18 cellular contexts compared by ENCODE assay signal in genomic region chr10:62710182-62710581, GRCh38.
DNase-seq lines count a peak whose midpoint lies in the region; ATAC-seq and TF ChIP-seq lines count a peak whose summit lies in the region.
"Had no signal": no experiment of that assay in that cellular context is flagged by ENCODE, and none has a peak within 500 bp of the region (broad histone marks: within the 10 kb centered on the region; RNA-seq: fewer than 3 reads in every experiment).

No MANE protein-coding gene starts in this region.

- ATAC-seq in GM18909 (IDR thresholded peaks at IDR 0.05; ENCODE audit: poor library complexity, unreplicated experiment) (peak; percentile 59), HG02678 (IDR thresholded peaks at IDR 0.05; ENCODE audit: unreplicated experiment) (peak; percentile 49)
- ATAC-seq: psoas muscle had no signal

- no peaks in the 10 kb centered on the region for H3K36me3 Mint-ChIP-seq in type B pancreatic cell

- H3K4me3 Mint-ChIP-seq in type B pancreatic cell: no peak overlapping the region
- H3K4me3 Mint-ChIP-seq: activated CD4-positive, alpha-beta T cell treated with anti-CD3 and anti-CD28 coated beads, Interleukin-2, amount 10 ng/mL, durations not matched to agents 24 days and 14 days; activated naive CD4-positive, alpha-beta T cell treated with anti-CD3 and anti-CD28 coated beads, Interleukin-2, amount 50 U/mL, for 24 hours; nephron progenitor cell had no signal

- H3K27ac Mint-ChIP-seq in type B pancreatic cell: no peak overlapping the region
- H3K27ac Mint-ChIP-seq: activated CD4-positive, alpha-beta T cell treated with anti-CD3 and anti-CD28 coated beads, Interleukin-2, amount 10 ng/mL, durations not matched to agents 24 days and 14 days; activated naive CD4-positive, alpha-beta T cell treated with anti-CD3 and anti-CD28 coated beads, Interleukin-2, amount 50 U/mL, for 24 hours; nephron progenitor cell had no signal

- H3K9me3 Mint-ChIP-seq in type B pancreatic cell: no peaks in the 10 kb centered on the region

- H3K27me3 Mint-ChIP-seq in type B pancreatic cell: peaks cover 24% of the 10 kb centered on the region
- H3K27me3 Mint-ChIP-seq: activated naive CD4-positive, alpha-beta T cell treated with anti-CD3 and anti-CD28 coated beads, Interleukin-2, amount 50 U/mL, for 24 hours had no signal

- no peaks in the 10 kb centered on the region for H3K4me1 Mint-ChIP-seq in type B pancreatic cell (ENCODE audit: unreplicated experiment)
- H3K4me1 Mint-ChIP-seq: nephron progenitor cell had no signal

- DNase-seq in MV-4-11 (lab: John Stamatoyannopoulos, UW) (peak; percentile 91), pons (ENCODE audit: low spot score) (peak; percentile 12), globus pallidus (ENCODE audit: low spot score) (no peak), type B pancreatic cell (ENCODE audit: extremely low spot score, unreplicated experiment) (no peak), GM19240 (ENCODE audit: insufficient read length, low spot score) (no peak)
- DNase-seq: activated CD4-positive, alpha-beta T cell treated with anti-CD3 and anti-CD28 coated beads, Interleukin-2, amount 10 ng/mL, durations not matched to agents 24 days and 14 days; activated T-cell treated with anti-CD3 and anti-CD28 coated beads, Interleukin-2, amount 50 U/mL, for 1 hour; erythroblast; MM.1S; NCI-H2171; nephron progenitor cell; psoas muscle; SHP77 treated with DMSO at 0.1 percent for 48 hours; spleen; T-helper 9 cell had no signal

- no peak for TF ChIP-seq CTCF in type B pancreatic cell (conservative IDR thresholded peaks at IDR 0.05)

Comparison
In these comparisons a context has a peak if more than half of its experiments do, and no peak if none do; other contexts are left out.
1. DNase-seq: peak in MV-4-11 (single experiment) and pons (single experiment); none in globus pallidus (single experiment), type B pancreatic cell (single experiment) and GM19240 (single experiment).